In the genomic region with DNA sequence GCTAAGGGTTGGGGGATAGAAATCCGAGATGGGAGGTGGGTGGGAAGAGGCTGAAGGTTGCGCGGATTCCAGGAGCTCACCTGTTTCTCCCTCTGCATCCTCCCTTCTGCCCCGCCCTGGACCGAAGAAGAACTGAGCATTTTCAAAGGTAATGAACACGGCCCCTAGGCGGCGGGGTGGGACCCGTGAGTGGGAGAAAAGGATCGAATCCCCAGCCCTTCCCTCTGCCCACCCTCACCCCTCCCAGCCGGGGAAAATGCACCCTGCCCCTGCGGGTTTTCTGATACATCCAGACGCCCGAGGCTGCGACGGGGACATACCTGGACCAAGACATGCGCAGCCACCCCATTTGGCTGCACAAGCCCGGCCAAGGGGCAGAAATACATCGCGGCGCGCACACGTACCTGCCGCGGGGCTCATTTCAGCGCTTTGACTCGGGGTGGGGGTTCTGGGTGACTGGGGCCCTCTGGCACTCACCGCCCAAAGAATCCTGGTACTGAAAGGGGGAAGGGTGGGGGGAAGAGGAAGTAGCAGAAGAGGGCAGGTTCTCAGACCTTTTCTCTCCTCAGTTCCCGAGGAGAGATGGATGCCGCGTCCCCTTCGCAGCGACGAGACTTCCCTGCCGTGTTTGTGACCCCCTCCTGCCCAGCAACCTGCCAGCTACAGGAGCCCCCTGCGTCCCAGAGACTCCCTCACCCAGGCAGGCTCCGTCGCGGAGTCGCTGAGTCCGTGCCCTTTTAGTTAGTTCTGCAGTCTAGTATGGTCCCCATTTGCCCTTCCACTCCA, we compare ENCODE assay signal across 8 cellular contexts. TPM values are rescaled to one million over a fixed set of nuclear protein-coding genes. Genes with fewer than 3 reads are reported as not detected.
DNase-seq lines count a peak whose midpoint lies in the region; ATAC-seq and TF ChIP-seq lines count a peak whose summit lies in the region.

No MANE protein-coding gene starts in this region.

- TF ChIP-seq CTCF in Peyer's patch (IDR thresholded peaks at IDR 0.05), result peak in 4 of 6 experiments; percentile 13 to 56 (median 50)

- peak overlapping the region; percentile 82 for H3K27ac Mint-ChIP-seq in dendritic cell treated with granulocyte-macrophage colony-stimulating factor and Interleukin-4, amounts not matched to agents 40 ng/mL and 50 ng/mL, for 4 days

- H3K4me1 Mint-ChIP-seq in dendritic cell treated with granulocyte-macrophage colony-stimulating factor and Interleukin-4, amounts not matched to agents 40 ng/mL and 50 ng/mL, for 4 days (ENCODE audit: low read depth), result peaks cover 73% of the 10 kb centered on the region

- H3K36me3 ChIP-seq in Peyer's patch (no peaks in the 10 kb centered on the region), muscle layer of duodenum (ENCODE audit: control insufficient read depth in 1 of 2, insufficient read depth in 2 of 2, low read length in 2 of 2) (no peaks in the 10 kb centered on the region)

- H3K27ac ChIP-seq in Peyer's patch (peak overlapping the region; percentile 77 to 92 (median 82)), muscle layer of duodenum (ENCODE audit: low read length) (peak overlapping the region; percentile 39)

- ATAC-seq in GM18508 (IDR thresholded peaks at IDR 0.05; ENCODE audit: insufficient read depth, unreplicated experiment) (peak; percentile 6), HG02798 (IDR thresholded peaks at IDR 0.05; ENCODE audit: poor library complexity, unreplicated experiment) (peak; percentile 9), SK-N-SH treated with all-trans-retinoic acid at 6 μM for 48 hours (no peak)

- H3K27me3 ChIP-seq in Peyer's patch (no peaks in the 10 kb centered on the region), muscle layer of duodenum (ENCODE audit: low read depth, low read length) (peaks cover 41% of the 10 kb centered on the region)

- H3K36me3 Mint-ChIP-seq in dendritic cell treated with granulocyte-macrophage colony-stimulating factor and Interleukin-4, amounts not matched to agents 40 ng/mL and 50 ng/mL, for 4 days (ENCODE audit: low read depth), result peaks cover 18% of the 10 kb centered on the region

- H3K27me3 Mint-ChIP-seq in dendritic cell treated with granulocyte-macrophage colony-stimulating factor and Interleukin-4, amounts not matched to agents 40 ng/mL and 50 ng/mL, for 4 days, result no peaks in the 10 kb centered on the region

- H3K4me3 ChIP-seq in Peyer's patch (peak overlapping the region; percentile 64 to 75 (median 70)), muscle layer of duodenum (ENCODE audit: low read depth in 1 of 2, low read length in 2 of 2) (peak overlapping the region; percentile 81 to 83)

- H3K4me1 ChIP-seq in Peyer's patch (peaks cover 0 to 22% (median 3%) of the 10 kb centered on the region in 4 donors), muscle layer of duodenum (ENCODE audit: control insufficient read depth in 1 of 2, insufficient read depth in 2 of 2, low read length in 2 of 2) (peaks cover 0 to 20% of the 10 kb centered on the region in 2 donors)

- no peaks in the 10 kb centered on the region for H3K9me3 Mint-ChIP-seq in dendritic cell treated with granulocyte-macrophage colony-stimulating factor and Interleukin-4, amounts not matched to agents 40 ng/mL and 50 ng/mL, for 4 days

- TF ChIP-seq POLR2A in Peyer's patch (IDR thresholded peaks at IDR 0.05), result no peak

- no peaks in the 10 kb centered on the region for H3K9me3 ChIP-seq in Peyer's patch
- H3K9me3 ChIP-seq in muscle layer of duodenum (ENCODE audit: control insufficient read depth in 1 of 2, low read length in 2 of 2), result no peaks in the 10 kb centered on the region

- DNase-seq in Peyer's patch, result peak; percentile 55 to 72 (median 68)
- DNase-seq in NCI-H2227 treated with DMSO at 0.1 percent for 48 hours (lab: John Stamatoyannopoulos, UW), result no peak
- DNase-seq in COLO829 (ENCODE audit: low spot score), result no peak

- intact Hi-C loops in dendritic cell treated with granulocyte-macrophage colony-stimulating factor and Interleukin-4, amounts not matched to agents 40 ng/mL and 50 ng/mL, for 4 days (cut with micrococcal nuclease), result loop anchor here (5.0 kb wide), 1 partner anchor 74 kb away; the partner anchor contains the start of genes SIAE and SPA17

- peak overlapping the region; percentile 81 for H3K4me3 Mint-ChIP-seq in dendritic cell treated with granulocyte-macrophage colony-stimulating factor and Interleukin-4, amounts not matched to agents 40 ng/mL and 50 ng/mL, for 4 days

TF ChIP-seq in SK-N-SH treated with all-trans-retinoic acid at 6 μM for 48 hours, 23 proteins besides CTCF, POLR2A, EP300 and RAD21:
- TF ChIP-seq GLIS3 (CRISPR knock-in tag; IDR thresholded peaks at IDR 0.05) (no peak), ZFP3 (CRISPR knock-in tag; IDR thresholded peaks at IDR 0.05) (no peak), OSR1 (CRISPR knock-in tag; IDR thresholded peaks at IDR 0.05) (no peak), TCF4 (CRISPR knock-in tag; IDR thresholded peaks at IDR 0.05; ENCODE audit: borderline replicate concordance) (no peak), ZFP30 (CRISPR knock-in tag; IDR thresholded peaks at IDR 0.05) (no peak), BACH2 (CRISPR knock-in tag; IDR thresholded peaks at IDR 0.05; ENCODE audit: borderline replicate concordance) (no peak), ARNTL (CRISPR knock-in tag; IDR thresholded peaks at IDR 0.05; ENCODE audit: borderline replicate concordance, low read depth) (no peak), ZNF565 (CRISPR knock-in tag; conservative IDR thresholded peaks at IDR 0.05; ENCODE audit: low read depth) (no peak), CSDC2 (CRISPR knock-in tag; IDR thresholded peaks at IDR 0.05) (no peak)
- TF ChIP-seq, protein P1, sequence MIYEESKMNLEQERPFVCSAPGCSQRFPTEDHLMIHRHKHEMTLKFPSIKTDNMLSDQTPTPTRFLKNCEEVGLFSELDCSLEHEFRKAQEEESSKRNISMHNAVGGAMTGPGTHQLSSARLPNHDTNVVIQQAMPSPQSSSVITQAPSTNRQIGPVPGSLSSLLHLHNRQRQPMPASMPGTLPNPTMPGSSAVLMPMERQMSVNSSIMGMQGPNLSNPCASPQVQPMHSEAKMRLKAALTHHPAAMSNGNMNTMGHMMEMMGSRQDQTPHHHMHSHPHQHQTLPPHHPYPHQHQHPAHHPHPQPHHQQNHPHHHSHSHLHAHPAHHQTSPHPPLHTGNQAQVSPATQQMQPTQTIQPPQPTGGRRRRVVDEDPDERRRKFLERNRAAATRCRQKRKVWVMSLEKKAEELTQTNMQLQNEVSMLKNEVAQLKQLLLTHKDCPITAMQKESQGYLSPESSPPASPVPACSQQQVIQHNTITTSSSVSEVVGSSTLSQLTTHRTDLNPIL (CRISPR knock-in tag; IDR thresholded peaks at IDR 0.05; ENCODE audit: low read depth), result no peak

RNA-seq across cellular contexts. Expression of gene VSIG2, which starts 6.0 kb away (rescaled TPM):
- not detected for total RNA-seq in Peyer's patch

RNA-seq across cellular contexts. Expression of gene NRGN, which starts 6.3 kb away (rescaled TPM):
- 10 to 100 TPM in 1 of 4 donors, under 1 TPM in 1, not detected in 2; 0.67 to 10.7 TPM for total RNA-seq in Peyer's patch

RNA-seq across cellular contexts. Expression of gene ESAM, which starts 16.1 kb away (rescaled TPM):
- total RNA-seq in Peyer's patch, result 10 to 100 TPM in 1 of 4 donors, 1 to 10 TPM in 3; 1.2 to 11.1 (median 6.6) TPM

RNA-seq across cellular contexts. Expression of gene MSANTD2, which starts 54.2 kb away (rescaled TPM):
- 10 to 100 TPM; 16.5 to 33.8 (median 17.3) TPM for total RNA-seq in Peyer's patch

Comparison
In these comparisons a context has a peak if more than half of its experiments do, and no peak if none do; other contexts are left out.
1. DNase-seq: peak in Peyer's patch (3 of 3); none in NCI-H2227 treated with DMSO at 0.1 percent for 48 hours (single experiment) and COLO829 (single experiment).